ENCODE assay signal across 8 cellular contexts in genomic region chr7:1503816-1504775, GRCh38. TPM values are rescaled to one million over a fixed set of nuclear protein-coding genes. Genes with fewer than 3 reads are reported as not detected.
DNase-seq lines count a peak whose midpoint lies in the region; ATAC-seq and TF ChIP-seq lines count a peak whose summit lies in the region.

TSS of gene INTS1 (minus strand) at chr7:1504389. CDS start at chr7:1503960, 429 bp downstream.

- DNase-seq in NCI-H1436 (lab: John Stamatoyannopoulos, UW), result peak; percentile 88
- DNase-seq in T-helper 1 cell, result peak; percentile 77 to 92 (median 86)
- peak; percentile 82 for DNase-seq in amniotic epithelial cell (ENCODE audit: low read depth)
- DNase-seq in left ventricle myocardium superior, result peak; percentile 95
- peak; percentile 91 for DNase-seq in prostate gland (ENCODE audit: low spot score)

- H3K4me1 ChIP-seq in prostate gland (replicated peaks) (peaks cover 8% of the 10 kb centered on the region), urinary bladder (ENCODE audit: insufficient read depth) (no peaks in the 10 kb centered on the region)

- peak; percentile 54 for TF ChIP-seq POLR2A in prostate gland (IDR thresholded peaks at IDR 0.05)

- no peaks in the 10 kb centered on the region for H3K27me3 ChIP-seq in prostate gland (replicated peaks; ENCODE audit: insufficient read depth)

- intact Hi-C loops in left ventricle myocardium superior (cut with micrococcal nuclease), result no loop called here
- intact Hi-C loops in prostate gland (cut with DNase I), result loop anchor here (5.0 kb wide), 1 partner anchor 48 kb away; no protein-coding TSS in a partner anchor

- no peaks in the 10 kb centered on the region for H3K9me3 ChIP-seq in prostate gland

- ATAC-seq in HG02763 (IDR thresholded peaks at IDR 0.05; ENCODE audit: unreplicated experiment), result peak; percentile 86
- peak; percentile 93 for ATAC-seq in left ventricle myocardium superior

- H3K27ac ChIP-seq in prostate gland (peak within 1 kb of the TSS; percentile 71 to 75), urinary bladder (ENCODE audit: low read depth) (no peak within 1 kb of the TSS)

- H3K4me3 ChIP-seq in prostate gland, result peak within 1 kb of the TSS; percentile 99
- peak within 1 kb of the TSS; percentile 97 for H3K4me3 ChIP-seq in urinary bladder (ENCODE audit: low read depth, low read length)

- H3K36me3 ChIP-seq in prostate gland (peaks cover 2 to 11% of the 10 kb centered on the region in 2 donors), urinary bladder (ENCODE audit: insufficient read depth) (peaks cover 2% of the 10 kb centered on the region)

- TF ChIP-seq CTCF in GM12874 (IDR thresholded peaks at IDR 0.05; ENCODE audit: insufficient read depth, low read depth, low read length) (peak; percentile 85), prostate gland (IDR thresholded peaks at IDR 0.05) (peak; percentile 96 to 99 (median 97))

- under 1% methylated on average over 73 of the region's 118 CpGs for WGBS in prostate gland
- under 1% methylated on average over 118 of the region's 118 CpGs for WGBS in urinary bladder

RNA-seq across cellular contexts. Expression of gene INTS1, which starts in this region (rescaled TPM):
- total RNA-seq in left ventricle myocardium superior (32.0 TPM), prostate gland (100 to 1,000 TPM in 1 of 2 donors, 10 to 100 TPM in 1; 64.9 to 146 TPM), urinary bladder (13.7 TPM)
- 55.6 TPM for polyA plus RNA-seq in urinary bladder
